In genomic region chr6:126312013-126312665, GRCh38 we compare ENCODE assay signal across 9 cellular contexts. TPM values are rescaled to one million over a fixed set of nuclear protein-coding genes. Genes with fewer than 3 reads are reported as not detected.
DNase-seq lines count a peak whose midpoint lies in the region; ATAC-seq, FAIRE-seq and TF ChIP-seq lines count a peak whose summit lies in the region.
"Had no signal": no experiment of that assay in that cellular context is flagged by ENCODE, and none has a peak within 500 bp of the region (broad histone marks: within the 10 kb centered on the region; RNA-seq: fewer than 3 reads in every experiment).

No MANE protein-coding gene starts in this region.

- ATAC-seq in GM21447 (IDR thresholded peaks at IDR 0.05; ENCODE audit: unreplicated experiment) (peak; percentile 87), HG03558 (IDR thresholded peaks at IDR 0.05; ENCODE audit: extremely low read depth, unreplicated experiment) (peak; percentile 72)

- TF ChIP-seq CTCF in bronchial epithelial cell (IDR thresholded peaks at IDR 0.05; ENCODE audit: insufficient read depth, low read length, severe bottlenecking), result peak; percentile 8

- no peaks in the 10 kb centered on the region for H3K36me3 ChIP-seq in bronchial epithelial cell (ENCODE audit: control insufficient read depth, insufficient read depth, low read length)
- H3K36me3 ChIP-seq: lower lobe of right lung had no signal

- peaks cover 2% of the 10 kb centered on the region for H3K27me3 ChIP-seq in bronchial epithelial cell (ENCODE audit: control insufficient read depth, insufficient read depth, low read length)

- DNase-seq in EL (peak; percentile 23), bronchial epithelial cell (ENCODE audit: low read depth) (peak; percentile 44), urothelium cell line (ENCODE audit: low spot score) (peak; percentile 13), occipital lobe (lab: John Stamatoyannopoulos, UW) (no peak), middle frontal gyrus (ENCODE audit: extremely low spot score, low spot score) (no peak)
- no peak for DNase-seq in activated naive CD4-positive, alpha-beta T cell (lab: John Stamatoyannopoulos, UW)
- DNase-seq: lower lobe of right lung had no signal

- FAIRE-seq in bronchial epithelial cell (lab: Jason Lieb, UNC) (no peak), urothelium cell line (lab: Jason Lieb, UNC) (peak; percentile 5)

- H3K4me3 ChIP-seq in bronchial epithelial cell (ENCODE audit: low read depth, low read length), result no peak overlapping the region
- H3K4me3 ChIP-seq: lower lobe of right lung had no signal

RNA-seq across cellular contexts. Expression of gene CENPW, which starts 27.8 kb away (rescaled TPM):
- total RNA-seq in bronchial epithelial cell (1.1 and 4.0 TPM in 2 replicates), occipital lobe (7.5 TPM)

Comparison
In these comparisons a context has a peak if more than half of its experiments do, and no peak if none do; other contexts are left out.
1. DNase-seq: peak in EL (single experiment), bronchial epithelial cell (single experiment) and urothelium cell line (single experiment); none in occipital lobe (single experiment), middle frontal gyrus (single experiment) and activated naive CD4-positive, alpha-beta T cell (0 of 4).